Comparison of ENCODE assay signal across 8 cellular contexts in the genomic region with DNA sequence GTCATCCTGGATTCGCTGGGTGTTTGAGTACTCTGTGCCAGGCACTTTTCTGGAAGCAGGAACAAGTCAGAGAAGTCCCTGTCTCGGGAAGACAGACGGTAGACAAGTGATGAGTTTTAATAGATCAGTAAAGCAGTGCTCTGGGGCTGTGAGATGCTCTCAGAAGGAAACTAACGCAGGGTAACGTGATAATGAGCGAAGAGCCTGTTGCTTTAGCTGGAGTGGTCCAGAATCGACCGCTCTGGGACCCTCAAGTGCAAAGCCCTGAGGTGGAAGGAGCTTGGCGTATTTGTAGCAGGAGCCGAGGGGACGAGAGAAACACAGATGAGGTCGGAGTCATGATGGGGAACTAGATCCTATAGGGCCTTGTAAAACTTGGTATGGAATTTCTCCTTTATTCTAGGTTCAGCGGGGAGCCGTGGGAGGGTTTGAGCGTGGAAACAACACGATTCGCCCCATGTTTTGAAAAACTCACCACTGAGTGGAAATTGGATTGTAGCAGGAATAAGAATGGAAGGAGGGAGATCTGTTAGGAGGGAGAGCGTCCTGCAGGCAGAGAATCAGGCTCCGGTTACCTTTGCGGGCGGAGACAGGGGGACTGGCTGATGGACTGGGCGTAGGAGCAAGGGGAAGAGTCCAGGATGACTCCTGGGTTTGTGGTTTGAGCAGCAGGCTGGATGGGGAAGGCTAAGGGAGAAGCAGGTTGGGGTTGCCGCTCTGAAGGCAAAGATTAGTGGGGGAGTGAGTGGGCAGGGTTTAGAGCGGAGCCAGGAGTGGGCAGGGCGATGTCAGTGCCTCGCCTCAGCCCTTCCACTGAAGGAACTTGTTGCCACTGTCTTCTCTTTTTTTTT. TPM values are rescaled to one million over a fixed set of nuclear protein-coding genes. Genes with fewer than 3 reads are reported as not detected.
DNase-seq lines count a peak whose midpoint lies in the region; ATAC-seq and TF ChIP-seq lines count a peak whose summit lies in the region.

No MANE protein-coding gene starts in this region.

- H3K4me3 Mint-ChIP-seq in T-helper 17 cell, result peak overlapping the region; percentile 95

- H3K4me3 ChIP-seq in ACC112 (ENCODE audit: low read depth, low read length) (peak overlapping the region; percentile 84), GM12875 (ENCODE audit: low read depth, low read length) (peak overlapping the region; percentile 82), fibroblast of the aortic adventitia (ENCODE audit: low read depth, low read length) (peak overlapping the region; percentile 81), retinal pigment epithelial cell (ENCODE audit: low read length) (peak overlapping the region; percentile 65)

- ATAC-seq in T-helper 17 cell, result no peak
- no peak for ATAC-seq in GM21717 (IDR thresholded peaks at IDR 0.05; ENCODE audit: unreplicated experiment)
- ATAC-seq in GM21825 (IDR thresholded peaks at IDR 0.05; ENCODE audit: unreplicated experiment), result no peak

- DNase-seq in T-helper 17 cell, result no peak
- no peak for DNase-seq in fibroblast of the aortic adventitia (ENCODE audit: low read depth)
- no peak for DNase-seq in retinal pigment epithelial cell (ENCODE audit: low read depth)
- DNase-seq in occipital lobe (lab: John Stamatoyannopoulos, UW), result no peak

- H3K79me2 ChIP-seq in ACC112 (ENCODE audit: control insufficient read depth, insufficient read depth, low read length, unreplicated experiment), result peaks cover 27% of the 10 kb centered on the region

- no peaks in the 10 kb centered on the region for H3K36me3 ChIP-seq in ACC112 (ENCODE audit: insufficient read depth, low read length)

- H3K27me3 Mint-ChIP-seq in T-helper 17 cell, result no peaks in the 10 kb centered on the region

- H3K27ac Mint-ChIP-seq in T-helper 17 cell, result peak overlapping the region; percentile 95

- no peaks in the 10 kb centered on the region for H3K4me1 ChIP-seq in ACC112 (ENCODE audit: control insufficient read depth, insufficient read depth, low read length, unreplicated experiment)

- no peaks in the 10 kb centered on the region for H3K27me3 ChIP-seq in ACC112 (ENCODE audit: insufficient read depth, low read length)

- H3K27ac ChIP-seq in ACC112 (ENCODE audit: low read depth, low read length), result peak overlapping the region; percentile 71

- H2AFZ ChIP-seq in ACC112 (ENCODE audit: low read length, unreplicated experiment), result peak overlapping the region; percentile 34

- no peaks in the 10 kb centered on the region for H3K9me3 ChIP-seq in T-helper 17 cell (ENCODE audit: control insufficient read depth, low read length, poor library complexity, severe bottlenecking)

- H3K4me1 Mint-ChIP-seq in T-helper 17 cell, result peaks cover 32% of the 10 kb centered on the region

- peaks cover 7% of the 10 kb centered on the region for H3K36me3 Mint-ChIP-seq in T-helper 17 cell (ENCODE audit: low read depth)

- TF ChIP-seq CTCF in GM12875 (IDR thresholded peaks at IDR 0.05; ENCODE audit: borderline replicate concordance, insufficient read depth, low read depth, low read length) (no peak), fibroblast of the aortic adventitia (IDR thresholded peaks at IDR 0.05; ENCODE audit: insufficient read depth, low read length) (no peak), retinal pigment epithelial cell (conservative IDR thresholded peaks at IDR 0.05; ENCODE audit: low read depth, low read length) (no peak)

RNA-seq across cellular contexts. Expression of gene POLD1, which starts 0.8 kb away (rescaled TPM):
- total RNA-seq in T-helper 17 cell (10 to 100 TPM; 23.5 to 26.6 TPM), fibroblast of the aortic adventitia (ENCODE audit: low replicate concordance) (8.8 and 29.3 TPM in 2 replicates), occipital lobe (17.5 TPM)

RNA-seq across cellular contexts. Expression of gene NR1H2, which starts 8.7 kb away (rescaled TPM):
- total RNA-seq in T-helper 17 cell (100 to 1,000 TPM; 208 to 276 TPM), fibroblast of the aortic adventitia (ENCODE audit: low replicate concordance) (47.7 and 59.7 TPM in 2 replicates), occipital lobe (18.9 TPM)

RNA-seq across cellular contexts. Expression of gene NAPSA, which starts 19.5 kb away (rescaled TPM):
- total RNA-seq in T-helper 17 cell (under 1 TPM; 0.73 to 0.99 TPM), fibroblast of the aortic adventitia (ENCODE audit: low replicate concordance) (not detected in 2 replicates), occipital lobe (0.16 TPM)

RNA-seq across cellular contexts. Expression of gene SPIB, which starts 33.8 kb away (rescaled TPM):
- total RNA-seq in T-helper 17 cell (1 to 10 TPM; 1.9 to 3.0 TPM), fibroblast of the aortic adventitia (ENCODE audit: low replicate concordance) (not detected in 2 replicates), occipital lobe (not detected)

RNA-seq across cellular contexts. Expression of gene MYBPC2, which starts 47.8 kb away (rescaled TPM):
- total RNA-seq in T-helper 17 cell (under 1 TPM; 0.07 to 0.08 TPM), fibroblast of the aortic adventitia (ENCODE audit: low replicate concordance) (not detected in 2 replicates), occipital lobe (not detected)
